ENCODE assay signal across 8 cellular contexts in the genomic region with DNA sequence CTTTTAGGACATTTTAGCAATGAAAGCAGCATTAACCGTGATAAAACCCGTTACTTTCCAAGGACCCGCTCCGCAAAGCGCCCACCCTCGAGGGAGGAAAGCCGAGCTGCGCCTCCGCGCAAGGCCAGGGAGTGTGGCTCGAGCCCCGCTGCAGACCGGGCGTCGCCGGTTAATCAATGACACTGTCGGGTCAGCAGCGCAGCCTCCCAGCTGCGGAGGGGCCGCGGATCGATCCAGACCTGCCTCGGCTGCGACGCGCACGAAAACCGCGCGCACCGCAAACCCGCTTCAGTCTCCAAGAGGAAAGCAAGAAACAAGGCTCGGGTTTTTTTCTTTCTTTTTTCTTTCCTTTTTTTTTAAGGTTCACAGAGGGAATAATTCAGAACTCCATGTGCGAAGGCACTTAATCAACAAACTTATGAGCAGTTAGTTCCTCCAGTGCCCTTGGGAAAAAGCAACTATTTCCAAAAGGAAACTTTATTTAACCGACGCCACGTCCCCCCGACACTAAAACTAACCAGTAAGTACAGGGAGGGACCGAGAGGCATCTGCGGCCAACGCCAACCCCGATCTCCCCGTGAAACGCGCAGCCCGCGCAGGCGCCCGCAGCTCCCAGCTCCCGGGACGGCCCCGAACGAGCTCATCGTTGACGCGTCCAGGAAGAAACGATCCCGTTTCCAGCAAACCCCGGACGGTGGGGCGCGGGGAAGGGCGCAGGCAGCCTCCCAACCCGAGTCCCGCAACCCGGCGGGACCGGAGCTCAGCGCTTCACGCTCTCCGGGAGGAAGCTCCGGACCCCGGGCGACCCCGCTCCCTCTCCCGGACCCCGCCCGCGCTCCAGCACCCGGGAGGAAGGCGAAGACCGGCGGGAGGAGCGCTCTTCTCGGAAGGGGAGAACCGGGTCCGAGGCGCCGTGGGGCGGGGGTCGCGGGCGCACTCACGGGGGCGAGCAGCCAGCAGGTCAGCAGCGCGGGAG. TPM values are rescaled to one million over a fixed set of nuclear protein-coding genes. Genes with fewer than 3 reads are reported as not detected.
A peak's percentile ranks its signal among the peaks of the same experiment; 100 is the strongest.
DNase-seq lines count a peak whose midpoint lies in the region; ATAC-seq and TF ChIP-seq lines count a peak whose summit lies in the region.

No MANE protein-coding gene starts in this region.

- no peak overlapping the region for H2AFZ ChIP-seq in PC-3 (ENCODE audit: low read length)

- H3K4me1 ChIP-seq in left ventricle myocardium inferior (peaks cover 51% of the 10 kb centered on the region), rectal smooth muscle tissue (ENCODE audit: control insufficient read depth, insufficient read depth, low read length) (peaks cover 12% of the 10 kb centered on the region), PC-3 (ENCODE audit: insufficient read depth, low read length) (no peaks in the 10 kb centered on the region)

- BruUV-seq in PC-3 (replicated peaks; lab: Mats Ljungman, UMichigan), result no TSS peak

- CTCF ChIA-PET in activated CD8-positive, alpha-beta T cell treated with anti-CD3 and anti-CD28 coated beads for 36 hours (lab: Charles Lee), result no interaction called here
- CTCF ChIA-PET in PC-3 (lab: Charles Lee), result no interaction called here

- peak overlapping the region; percentile 56 for H3K4me3 Mint-ChIP-seq in activated CD8-positive, alpha-beta T cell treated with anti-CD3 and anti-CD28 coated beads for 36 hours

- no peak for ATAC-seq in activated CD8-positive, alpha-beta T cell treated with anti-CD3 and anti-CD28 coated beads for 36 hours
- ATAC-seq in PC-3, result no peak

- H3K9me3 ChIP-seq in left ventricle myocardium inferior (replicated peaks) (no peaks in the 10 kb centered on the region), PC-3 (ENCODE audit: low read length) (no peaks in the 10 kb centered on the region)

- H3K36me3 ChIP-seq in left ventricle myocardium inferior (peaks cover 15% of the 10 kb centered on the region), rectal smooth muscle tissue (ENCODE audit: control insufficient read depth, insufficient read depth, low read length) (no peaks in the 10 kb centered on the region), PC-3 (ENCODE audit: low read depth, low read length) (no peaks in the 10 kb centered on the region)

- DNase-seq in ELF-1 (ENCODE audit: low read depth, low spot score) (peak; percentile 33), left ventricle myocardium inferior (peak; percentile 55), PC-3 (no peak), activated gamma-delta T cell (lab: John Stamatoyannopoulos, UW) (no peak), substantia nigra (lab: John Stamatoyannopoulos, UW) (no peak), DMS114 treated with DMSO at 0.1 percent for 48 hours (lab: John Stamatoyannopoulos, UW; ENCODE audit: unreplicated experiment) (no peak)
- peak; percentile 32 for DNase-seq in activated CD8-positive, alpha-beta T cell treated with anti-CD3 and anti-CD28 coated beads for 36 hours

- no peak overlapping the region for H3K27ac Mint-ChIP-seq in activated CD8-positive, alpha-beta T cell treated with anti-CD3 and anti-CD28 coated beads for 36 hours

- no peak overlapping the region for H3K4me2 ChIP-seq in PC-3 (ENCODE audit: low read length)

- intact Hi-C loops in activated CD8-positive, alpha-beta T cell treated with anti-CD3 and anti-CD28 coated beads for 36 hours (cut with micrococcal nuclease), result no loop called here
- intact Hi-C loops in left ventricle myocardium inferior (cut with micrococcal nuclease) (no loop called here), PC-3 (cut with micrococcal nuclease) (no loop called here)

- no peak for TF ChIP-seq CTCF in activated CD8-positive, alpha-beta T cell treated with anti-CD3 and anti-CD28 coated beads for 36 hours (IDR thresholded peaks at IDR 0.05)
- TF ChIP-seq CTCF in left ventricle myocardium inferior (IDR thresholded peaks at IDR 0.05; ENCODE audit: borderline replicate concordance) (no peak), PC-3 (conservative IDR thresholded peaks at IDR 0.05; ENCODE audit: low read depth, low read length) (no peak)

- H3F3A ChIP-seq in PC-3 (ENCODE audit: low read length, unreplicated experiment), result no peaks in the 10 kb centered on the region

- H3K9me3 Mint-ChIP-seq in activated CD8-positive, alpha-beta T cell treated with anti-CD3 and anti-CD28 coated beads for 36 hours, result no peaks in the 10 kb centered on the region

- peaks cover 27% of the 10 kb centered on the region for H3K27me3 Mint-ChIP-seq in activated CD8-positive, alpha-beta T cell treated with anti-CD3 and anti-CD28 coated beads for 36 hours

- no peaks in the 10 kb centered on the region for H3K4me1 Mint-ChIP-seq in activated CD8-positive, alpha-beta T cell treated with anti-CD3 and anti-CD28 coated beads for 36 hours (ENCODE audit: low read depth)

- POLR2A ChIA-PET in activated CD8-positive, alpha-beta T cell treated with anti-CD3 and anti-CD28 coated beads for 36 hours (lab: Charles Lee), result no interaction called here
- POLR2A ChIA-PET in PC-3 (lab: Charles Lee; ENCODE audit: unreplicated experiment), result no interaction called here

- H3K9me2 ChIP-seq in PC-3 (replicated peaks; ENCODE audit: low read length), result no peaks in the 10 kb centered on the region

- H4K20me1 ChIP-seq in PC-3 (ENCODE audit: low read length), result no peaks in the 10 kb centered on the region

- H3K4me3 ChIP-seq in left ventricle myocardium inferior (peak overlapping the region; percentile 85), rectal smooth muscle tissue (ENCODE audit: low read length) (peak overlapping the region; percentile 59), PC-3 (ENCODE audit: low read length) (no peak overlapping the region)

- H3K79me2 ChIP-seq in PC-3 (ENCODE audit: low read length), result no peaks in the 10 kb centered on the region

- no peaks in the 10 kb centered on the region for H3K36me3 Mint-ChIP-seq in activated CD8-positive, alpha-beta T cell treated with anti-CD3 and anti-CD28 coated beads for 36 hours (ENCODE audit: low read depth)

- H3K9ac ChIP-seq in rectal smooth muscle tissue (ENCODE audit: low read length) (peak overlapping the region; percentile 4), PC-3 (ENCODE audit: low read length) (no peak overlapping the region)

- H3K27me3 ChIP-seq in left ventricle myocardium inferior (ENCODE audit: low read depth), result peaks cover 32% of the 10 kb centered on the region
- H3K27me3 ChIP-seq in rectal smooth muscle tissue (ENCODE audit: control insufficient read depth, insufficient read depth, low read length), result no peaks in the 10 kb centered on the region
- peaks cover 46% of the 10 kb centered on the region for H3K27me3 ChIP-seq in PC-3 (ENCODE audit: low read length)

- H3K27ac ChIP-seq in left ventricle myocardium inferior (replicated peaks) (peak overlapping the region; percentile 67), rectal smooth muscle tissue (ENCODE audit: low read depth, low read length) (peak overlapping the region; percentile 67), PC-3 (ENCODE audit: low read length) (no peak overlapping the region), substantia nigra (ENCODE audit: low read depth, low read length, poor library complexity, severe bottlenecking) (no peak overlapping the region)

RNA-seq across cellular contexts. Expression of gene VIPR2, which starts 0.6 kb away (rescaled TPM):
- under 1 TPM in 1 of 2 experiments, not detected in 1; 0.09 TPM for total RNA-seq in activated CD8-positive, alpha-beta T cell treated with anti-CD3 and anti-CD28 coated beads for 36 hours
- total RNA-seq in left ventricle myocardium inferior, result 17.5 TPM
- not detected in 2 replicates for total RNA-seq in PC-3 (2014; rRNA removed)

Comparison
In these comparisons a context has a peak if more than half of its experiments do, and no peak if none do; other contexts are left out.
1. DNase-seq: peak in ELF-1 (single experiment), activated CD8-positive, alpha-beta T cell treated with anti-CD3 and anti-CD28 coated beads for 36 hours (single experiment) and left ventricle myocardium inferior (single experiment); none in PC-3 (single experiment), activated gamma-delta T cell (single experiment), substantia nigra (0 of 49) and DMS114 treated with DMSO at 0.1 percent for 48 hours (single experiment).
2. H3K27ac ChIP-seq: peak in left ventricle myocardium inferior (single experiment) and rectal smooth muscle tissue (single experiment); none in PC-3 (single experiment) and substantia nigra (single experiment).
3. RNA of gene VIPR2, which starts 0.6 kb away (total RNA-seq): 17.5 TPM in left ventricle myocardium inferior (single experiment); 0.09 TPM in activated CD8-positive, alpha-beta T cell treated with anti-CD3 and anti-CD28 coated beads for 36 hours and not detected in PC-3; every median in the first group is over 10 times any median in the second.